ENCODE assay signal across 9 cellular contexts in the genomic region with DNA sequence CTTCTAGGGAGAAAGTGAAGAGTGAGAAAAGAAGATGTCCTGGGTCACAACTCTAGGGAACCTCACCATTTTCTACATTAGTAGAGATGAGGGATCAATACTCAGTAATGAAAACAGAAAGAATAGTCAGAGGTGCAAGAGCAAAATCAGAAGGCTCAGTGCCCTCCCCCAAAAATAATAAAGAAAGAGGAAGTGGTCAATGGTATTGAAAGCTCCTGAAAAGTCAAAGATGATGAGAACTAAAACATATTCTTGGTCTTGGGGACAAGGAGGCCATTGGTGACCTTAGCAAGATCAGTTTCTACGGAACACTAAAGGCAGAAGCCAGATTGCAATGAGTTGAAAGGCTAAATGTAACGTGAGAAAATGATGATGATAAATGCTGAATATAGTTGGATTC. TPM values are rescaled to one million over a fixed set of nuclear protein-coding genes. Genes with fewer than 3 reads are reported as not detected.
DNase-seq lines count a peak whose midpoint lies in the region; ATAC-seq and TF ChIP-seq lines count a peak whose summit lies in the region.
"Had no signal": no experiment of that assay in that cellular context is flagged by ENCODE, and none has a peak within 500 bp of the region (broad histone marks: within the 10 kb centered on the region; RNA-seq: fewer than 3 reads in every experiment).

No MANE protein-coding gene starts in this region.

- H2BK15ac ChIP-seq in mesenchymal stem cell (ENCODE audit: low read depth, poor library complexity, severe bottlenecking) = no peak overlapping the region

- no peak for TF ChIP-seq CTCF in Peyer's patch (IDR thresholded peaks at IDR 0.05)

- H3K9ac ChIP-seq in mesenchymal stem cell (ENCODE audit: low read length) = no peak overlapping the region

- no peak overlapping the region for H2BK5ac ChIP-seq in mesenchymal stem cell (ENCODE audit: low read depth, low read length, poor library complexity, severe bottlenecking)

- no peaks in the 10 kb centered on the region for H3K79me1 ChIP-seq in mesenchymal stem cell (replicated peaks; ENCODE audit: low read length, poor library complexity, severe bottlenecking)

- WGBS in mesenchymal stem cell = 96% methylated on average over 2 of the region's 2 CpGs

- H3K27me3 ChIP-seq in mesenchymal stem cell (ENCODE audit: control insufficient read depth in 1 of 2, insufficient read depth in 1 of 2, low read length in 2 of 2) (no peaks in the 10 kb centered on the region), Peyer's patch (no peaks in the 10 kb centered on the region)

- no peak overlapping the region for H3K4me2 ChIP-seq in mesenchymal stem cell (ENCODE audit: low read length, poor library complexity, severe bottlenecking)

- H3K4me3 ChIP-seq in mesenchymal stem cell (ENCODE audit: insufficient read depth in 1 of 2, low read depth in 1 of 2, low read length in 2 of 2) (no peak overlapping the region), Peyer's patch (no peak overlapping the region)

- H3K27ac ChIP-seq in mesenchymal stem cell (ENCODE audit: low read length, poor library complexity, severe bottlenecking) (no peak overlapping the region), Peyer's patch (no peak overlapping the region)

- intact Hi-C loops in posterior cingulate gyrus (cut with DNase I) = no loop called here

- no peak overlapping the region for H2AFZ ChIP-seq in mesenchymal stem cell (ENCODE audit: low read depth, low read length)

- H4K91ac ChIP-seq in mesenchymal stem cell (ENCODE audit: low read length) = no peak overlapping the region

- H3K36me3 ChIP-seq in mesenchymal stem cell (ENCODE audit: control insufficient read depth in 1 of 2, insufficient read depth in 2 of 2, low read depth in 1 of 2, low read length in 2 of 2) (no peaks in the 10 kb centered on the region), Peyer's patch (no peaks in the 10 kb centered on the region)

- H2AK5ac ChIP-seq in mesenchymal stem cell (ENCODE audit: low read length, severe bottlenecking) = no peak overlapping the region

- TF ChIP-seq POLR2A in Peyer's patch (IDR thresholded peaks at IDR 0.05) = no peak

- H2BK120ac ChIP-seq in mesenchymal stem cell (ENCODE audit: low read depth, low read length) = no peak overlapping the region

- H3K9me3 ChIP-seq in mesenchymal stem cell (ENCODE audit: control insufficient read depth, low read length) (no peaks in the 10 kb centered on the region), Peyer's patch (no peaks in the 10 kb centered on the region)

- ATAC-seq in GM19035 (IDR thresholded peaks at IDR 0.05; ENCODE audit: unreplicated experiment) = peak; percentile 61
- peak; percentile 49 for ATAC-seq in HG02678 (IDR thresholded peaks at IDR 0.05; ENCODE audit: unreplicated experiment)
- peak; percentile 60 for ATAC-seq in HG03432 (IDR thresholded peaks at IDR 0.05; ENCODE audit: unreplicated experiment)

- H3K18ac ChIP-seq in mesenchymal stem cell (ENCODE audit: low read depth in 1 of 2, low read length in 2 of 2) = no peak overlapping the region

- no peak overlapping the region for H3K14ac ChIP-seq in mesenchymal stem cell (ENCODE audit: low read length in 2 of 2)

- peaks cover 3% of the 10 kb centered on the region for H3K4me1 ChIP-seq in mesenchymal stem cell (ENCODE audit: control insufficient read depth, insufficient read depth, low read depth, low read length)
- no peaks in the 10 kb centered on the region for H3K4me1 ChIP-seq in Peyer's patch

- no peak overlapping the region for H3K4ac ChIP-seq in mesenchymal stem cell (ENCODE audit: low read depth in 1 of 2, low read length in 2 of 2)

- no peak overlapping the region for H3K23ac ChIP-seq in mesenchymal stem cell (ENCODE audit: low read length in 2 of 2)

- H2BK12ac ChIP-seq in mesenchymal stem cell (ENCODE audit: low read length in 2 of 2) = peak overlapping the region; percentile 39 to 87

- DNase-seq in mesenchymal stem cell = no peak
- DNase-seq in NCI-H2196 treated with DMSO at 0.1 percent for 48 hours (lab: John Stamatoyannopoulos, UW; ENCODE audit: unreplicated experiment) = no peak
- DNase-seq in posterior cingulate gyrus = no peak
- DNase-seq in Peyer's patch = no peak
- DNase-seq: DMS 273 treated with DMSO at 0.1 percent for 48 hours, hippocampal formation had no signal

- no peak overlapping the region for H4K8ac ChIP-seq in mesenchymal stem cell (ENCODE audit: low read length)

RNA-seq across cellular contexts. Expression of a gene that starts 24.5 kb away (rescaled TPM):
- polyA plus RNA-seq in mesenchymal stem cell (2013, experiment 1 of 2) = 35.3 TPM
- 35.3 TPM for polyA plus RNA-seq in mesenchymal stem cell (2013, experiment 2 of 2)
- total RNA-seq in Peyer's patch = 10 to 100 TPM; 13.1 to 25.5 (median 19.4) TPM
